Comparison of ENCODE assay signal across 10 cellular contexts in genomic region chr11:68870470-68870869, GRCh38. TPM values are rescaled to one million over a fixed set of nuclear protein-coding genes. Genes with fewer than 3 reads are reported as not detected.
DNase-seq lines count a peak whose midpoint lies in the region; ATAC-seq and TF ChIP-seq lines count a peak whose summit lies in the region.
"Had no signal": no experiment of that assay in that cellular context is flagged by ENCODE, and none has a peak within 500 bp of the region (broad histone marks: within the 10 kb centered on the region; RNA-seq: fewer than 3 reads in every experiment).

No MANE protein-coding gene starts in this region.

- no peak overlapping the region for H3K4me3 ChIP-seq in OCI-LY3 (ENCODE audit: low read length)
- peak overlapping the region; percentile 52 for H3K4me3 ChIP-seq in fibroblast of mammary gland (ENCODE audit: control insufficient read depth, low read depth, low read length)

- H3K4me1 ChIP-seq in OCI-LY3 (ENCODE audit: low read length): peaks cover 8% of the 10 kb centered on the region; the same call in 1 of the 2 replicates

- no peak overlapping the region for H3K9ac ChIP-seq in OCI-LY3 (ENCODE audit: low read length)

- TF ChIP-seq CTCF in OCI-LY3 (IDR thresholded peaks at IDR 0.05; ENCODE audit: low read depth, low read length): no peak
- peak; percentile 19 for TF ChIP-seq CTCF in fibroblast of mammary gland (conservative IDR thresholded peaks at IDR 0.05; ENCODE audit: control insufficient read depth, insufficient read depth, low read depth, low read length)

- no peaks in the 10 kb centered on the region for H3K9me3 ChIP-seq in OCI-LY3 (ENCODE audit: insufficient read depth, low read length)

- H4K20me1 ChIP-seq in OCI-LY3 (ENCODE audit: insufficient read depth, low read length): no peaks in the 10 kb centered on the region

- H3K79me2 ChIP-seq in OCI-LY3 (ENCODE audit: low read length): no peaks in the 10 kb centered on the region

- H3K27ac ChIP-seq in OCI-LY3 (ENCODE audit: low read length): no peak overlapping the region

- no peak for ATAC-seq in GM19035 (IDR thresholded peaks at IDR 0.05; ENCODE audit: unreplicated experiment)
- no peak for ATAC-seq in GM19455 (IDR thresholded peaks at IDR 0.05; ENCODE audit: unreplicated experiment)
- ATAC-seq in GM18519 (IDR thresholded peaks at IDR 0.05; ENCODE audit: low FRiP score, unreplicated experiment): no peak

- intact Hi-C loops in posterior vena cava (cut with DNase I): no loop called here

- peaks cover 51% of the 10 kb centered on the region for H3K27me3 ChIP-seq in OCI-LY3 (ENCODE audit: low read depth, low read length)

- H2AFZ ChIP-seq in OCI-LY3 (ENCODE audit: low read depth, low read length): no peak overlapping the region

- H3K4me2 ChIP-seq in OCI-LY3 (ENCODE audit: low read length): peak overlapping the region; percentile 52

- H3K36me3 ChIP-seq in OCI-LY3 (replicated peaks; ENCODE audit: low read depth, low read length): no peaks in the 10 kb centered on the region

- peak; percentile 92 for DNase-seq in DMS114 treated with DMSO at 0.1 percent for 48 hours (lab: John Stamatoyannopoulos, UW; ENCODE audit: unreplicated experiment)
- peak; percentile 23 for DNase-seq in fibroblast of mammary gland (ENCODE audit: low read depth)
- peak; percentile 38 for DNase-seq in posterior vena cava (ENCODE audit: low spot score)
- DNase-seq in foreskin melanocyte: no peak
- DNase-seq: central memory CD4-positive, alpha-beta T cell; NCI-H2171 had no signal

RNA-seq across cellular contexts. Expression of gene CPT1A, which starts 28.8 kb away (rescaled TPM):
- 100 to 1,000 TPM in 1 of 2 donors, 10 to 100 TPM in 1; 62.3 to 127 TPM for total RNA-seq in posterior vena cava

RNA-seq across cellular contexts. Expression of gene MRPL21, which starts 33.2 kb away (rescaled TPM):
- 10 to 100 TPM; 44.9 to 47.5 TPM for total RNA-seq in posterior vena cava

RNA-seq across cellular contexts. Expression of gene IGHMBP2, which starts 33.2 kb away (rescaled TPM):
- total RNA-seq in posterior vena cava: 10 to 100 TPM; 18.3 to 18.4 TPM
